20 cellular contexts compared by ENCODE assay signal in genomic region chr4:61805237-61805636, GRCh38.
"Had no signal": no experiment of that assay in that cellular context is flagged by ENCODE, and none has a peak within 500 bp of the region (broad histone marks: within the 10 kb centered on the region; RNA-seq: fewer than 3 reads in every experiment).

No MANE protein-coding gene starts in this region.

- DNase-seq: Kasumi-1, MM.1S, NCI-H1092 treated with DMSO at 0.1 percent for 48 hours, NCI-H1436, NCI-H187, NCI-H2029, NCI-H2081 treated with DMSO at 0.1 percent for 48 hours, NCI-H2171, NCI-H226, NCI-H446, NCI-H510A, NCI-H524 treated with DMSO at 0.1 percent for 48 hours, NCI-H774, Right ventricle myocardium superior, RPMI8226 had no signal

- H3K36me3 Mint-ChIP-seq: IgD-negative memory B cell had no signal

- H3K4me3 ChIP-seq: K562 had no signal

- H3K4me3 Mint-ChIP-seq: IgD-negative memory B cell had no signal

- H3K27ac Mint-ChIP-seq: IgD-negative memory B cell had no signal

- H3K27me3 Mint-ChIP-seq: IgD-negative memory B cell had no signal

- ATAC-seq: K562, SK-N-SH treated with all-trans-retinoic acid at 6 μM for 48 hours had no signal

- H3K27ac ChIP-seq: HL-60, KMS-11 had no signal
